12 cellular contexts compared by ENCODE assay signal in genomic region chr3:104526901-104527401, GRCh38.
DNase-seq lines count a peak whose midpoint lies in the region; ATAC-seq and TF ChIP-seq lines count a peak whose summit lies in the region.
"Had no signal": no experiment of that assay in that cellular context is flagged by ENCODE, and none has a peak within 500 bp of the region (broad histone marks: within the 10 kb centered on the region; RNA-seq: fewer than 3 reads in every experiment).

No MANE protein-coding gene starts in this region.

- CTCF ChIA-PET in CD8-positive, alpha-beta T cell (lab: Charles Lee): no interaction called here

- intact Hi-C loops in CD8-positive, alpha-beta T cell (cut with DNase I, micrococcal nuclease): no loop called here
- intact Hi-C loops in head of caudate nucleus (cut with DNase I): no loop called here

- no peaks in the 10 kb centered on the region for H3K4me1 Mint-ChIP-seq in CD8-positive, alpha-beta T cell (ENCODE audit: low read depth)
- H3K4me1 Mint-ChIP-seq: nephron progenitor cell had no signal

- TF ChIP-seq CTCF in CD8-positive, alpha-beta T cell (IDR thresholded peaks at IDR 0.05): no peak

- DNase-seq in NOMO-1 treated with dmso at 0.1 percent for 144 hours (lab: John Stamatoyannopoulos, UW; ENCODE audit: unreplicated experiment) (peak; percentile 60), CD1c-positive myeloid dendritic cell (ENCODE audit: extremely low spot score) (no peak), head of caudate nucleus (no peak), cortex of kidney (lab: John Stamatoyannopoulos, UW) (no peak)
- DNase-seq in CD8-positive, alpha-beta T cell: no peak
- DNase-seq: nephron progenitor cell had no signal

- peak; percentile 90 for ATAC-seq in GM18505 (IDR thresholded peaks at IDR 0.05; ENCODE audit: unreplicated experiment)
- peak; percentile 80 for ATAC-seq in GM21423 (IDR thresholded peaks at IDR 0.05; ENCODE audit: unreplicated experiment)
- ATAC-seq in HG03095 (IDR thresholded peaks at IDR 0.05; ENCODE audit: unreplicated experiment): peak; percentile 66
- ATAC-seq in CD8-positive, alpha-beta T cell: no peak

- TF ChIP-seq POLR2A in GM18505 (IDR thresholded peaks at IDR 0.05; ENCODE audit: borderline replicate concordance, extremely low read depth, insufficient read depth, insufficient read length): no peak

- no peaks in the 10 kb centered on the region for H3K36me3 Mint-ChIP-seq in CD8-positive, alpha-beta T cell
- H3K36me3 Mint-ChIP-seq: activated naive CD8-positive, alpha-beta T cell had no signal

- H3K4me3 Mint-ChIP-seq in CD8-positive, alpha-beta T cell: no peak overlapping the region
- H3K4me3 Mint-ChIP-seq: activated naive CD8-positive, alpha-beta T cell; nephron progenitor cell had no signal

- no peaks in the 10 kb centered on the region for H3K9me3 ChIP-seq in CD8-positive, alpha-beta T cell (ENCODE audit: low read length)

- H3K4me3 ChIP-seq in CD8-positive, alpha-beta T cell (ENCODE audit: low read depth, low read length): no peak overlapping the region

- H3K27ac Mint-ChIP-seq in CD8-positive, alpha-beta T cell: no peak overlapping the region
- H3K27ac Mint-ChIP-seq: activated naive CD8-positive, alpha-beta T cell; nephron progenitor cell had no signal

- no peak overlapping the region for H3K27ac ChIP-seq in CD8-positive, alpha-beta T cell (ENCODE audit: low read depth, low read length)
- H3K27ac ChIP-seq: C4-2B, KMS-11 had no signal

- POLR2A ChIA-PET in CD8-positive, alpha-beta T cell (lab: Charles Lee): no interaction called here

- H3K36me3 ChIP-seq in CD8-positive, alpha-beta T cell (ENCODE audit: insufficient read depth, low read length): no peaks in the 10 kb centered on the region

- H3K27me3 ChIP-seq in CD8-positive, alpha-beta T cell (ENCODE audit: insufficient read depth, low read length): no peaks in the 10 kb centered on the region

- H3K27me3 Mint-ChIP-seq in CD8-positive, alpha-beta T cell (ENCODE audit: low read depth): no peaks in the 10 kb centered on the region
- H3K27me3 Mint-ChIP-seq: activated naive CD8-positive, alpha-beta T cell had no signal

- no peaks in the 10 kb centered on the region for H3K9me3 Mint-ChIP-seq in CD8-positive, alpha-beta T cell

- no peaks in the 10 kb centered on the region for H3K4me1 ChIP-seq in CD8-positive, alpha-beta T cell (ENCODE audit: insufficient read depth, low read length)
